In the genomic region with DNA sequence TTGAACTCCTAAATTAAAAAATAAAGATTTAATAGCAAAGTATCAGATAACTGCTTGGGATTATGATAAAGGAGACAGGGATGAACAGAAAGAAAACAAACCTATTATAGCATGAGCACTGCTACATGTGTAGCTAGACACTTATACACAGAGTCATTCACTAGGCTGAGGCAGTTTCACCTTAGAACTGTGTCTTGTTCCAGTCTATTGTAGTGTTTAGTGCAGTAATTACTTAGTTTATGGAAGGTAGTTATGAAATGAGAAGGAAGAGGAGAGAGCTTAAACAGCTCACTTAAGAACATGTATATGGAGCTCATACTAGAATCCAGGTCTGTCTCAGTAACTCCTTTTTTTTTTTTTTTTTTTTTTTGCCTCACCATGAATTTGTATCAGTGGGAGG, we compare ENCODE assay signal across 32 cellular contexts.
"Had no signal": no experiment of that assay in that cellular context is flagged by ENCODE, and none has a peak within 500 bp of the region (broad histone marks: within the 10 kb centered on the region; RNA-seq: fewer than 3 reads in every experiment).

No MANE protein-coding gene starts in this region.

- H3K4me1 ChIP-seq: esophagus muscularis mucosa, foreskin keratinocyte, gastrocnemius medialis, heart left ventricle had no signal

- H3K4me3 ChIP-seq: esophagus muscularis mucosa, gastrocnemius medialis, heart left ventricle had no signal

- H3K9me3 ChIP-seq: esophagus muscularis mucosa, gastrocnemius medialis, heart left ventricle had no signal

- H3K9me3 Mint-ChIP-seq: activated CD4-positive, alpha-beta memory T cell treated with anti-CD3 and anti-CD28 coated beads for 36 hours; activated CD4-positive, alpha-beta T cell treated with anti-CD3 and anti-CD28 coated beads, Interleukin-2, amount 10 ng/mL, durations not matched to agents 24 days and 14 days; activated T-cell treated with anti-CD3 and anti-CD28 coated beads, Interleukin-2, amount 50 U/mL, for 24 hours; activated T-helper 17 cell treated with anti-CD3 and anti-CD28 coated beads, Interleukin-2, amount 50 U/mL, for 72 hours; effector memory CD8-positive, alpha-beta T cell had no signal

- DNase-seq: activated CD4-positive, alpha-beta memory T cell treated with anti-CD3 and anti-CD28 coated beads for 36 hours; activated CD4-positive, alpha-beta T cell treated with anti-CD3 and anti-CD28 coated beads for 36 hours; activated CD4-positive, alpha-beta T cell treated with anti-CD3 and anti-CD28 coated beads, Interleukin-2, amount 10 ng/mL, durations not matched to agents 24 days and 14 days; activated CD4-positive, CD25-positive, alpha-beta regulatory T cell; activated CD4-positive, CD25-positive, alpha-beta regulatory T cell treated with anti-CD3 and anti-CD28 coated beads, Interleukin-2, amount 50 U/mL, for 72 hours; activated CD8-positive, alpha-beta memory T cell treated with anti-CD3 and anti-CD28 coated beads, Interleukin-2, amount 10 ng/mL, durations not matched to agents 7 days and 5 days; activated CD8-positive, alpha-beta memory T cell treated with anti-CD3 and anti-CD28 coated beads, Interleukin-2, amount 50 U/mL, for 4 hours; activated CD8-positive, alpha-beta T cell treated with anti-CD3 and anti-CD28 coated beads, Interleukin-2, amount 10 ng/mL, durations not matched to agents 7 days and 5 days; activated effector memory CD4-positive, alpha-beta T cell treated with Interleukin-2 at 50 U/mL for 16 hours; activated gamma-delta T cell treated with Interleukin-2 at 50 U/mL for 16 hours; activated naive CD4-positive, alpha-beta T cell treated with anti-CD3 and anti-CD28 coated beads, Interleukin-2, amount 50 U/mL, for 16 hours; activated naive CD4-positive, alpha-beta T cell treated with Interleukin-2 at 50 U/mL for 16 hours; activated T-cell treated with anti-CD3 and anti-CD28 coated beads, Interleukin-2, amount 50 U/mL, for 24 hours; amniotic stem cell; anterior cingulate cortex; brain microvascular endothelial cell; cortex of kidney; dermis blood vessel endothelial cell; effector CD4-positive, alpha-beta T cell; effector memory CD8-positive, alpha-beta T cell; erythroblast; foreskin keratinocyte; gastrocnemius medialis; glutamatergic neuron; heart left ventricle; T-helper 2 cell had no signal

- H3K27ac Mint-ChIP-seq: activated CD4-positive, alpha-beta memory T cell treated with anti-CD3 and anti-CD28 coated beads for 36 hours; activated CD4-positive, alpha-beta T cell treated with anti-CD3 and anti-CD28 coated beads for 36 hours; activated CD4-positive, alpha-beta T cell treated with anti-CD3 and anti-CD28 coated beads, Interleukin-2, amount 10 ng/mL, durations not matched to agents 24 days and 14 days; activated CD8-positive, alpha-beta memory T cell treated with anti-CD3 and anti-CD28 coated beads, Interleukin-2, amount 10 ng/mL, durations not matched to agents 7 days and 5 days; activated CD8-positive, alpha-beta T cell treated with anti-CD3 and anti-CD28 coated beads, Interleukin-2, amount 10 ng/mL, durations not matched to agents 7 days and 5 days; activated naive CD8-positive, alpha-beta T cell; activated T-cell treated with anti-CD3 and anti-CD28 coated beads, Interleukin-2, amount 50 U/mL, for 24 hours; activated T-helper 17 cell treated with anti-CD3 and anti-CD28 coated beads, Interleukin-2, amount 50 U/mL, for 72 hours; effector memory CD8-positive, alpha-beta T cell had no signal

- H3K4me1 Mint-ChIP-seq: activated CD4-positive, alpha-beta T cell treated with anti-CD3 and anti-CD28 coated beads for 36 hours; activated CD4-positive, alpha-beta T cell treated with anti-CD3 and anti-CD28 coated beads, Interleukin-2, amount 10 ng/mL, durations not matched to agents 24 days and 14 days; activated CD8-positive, alpha-beta memory T cell treated with anti-CD3 and anti-CD28 coated beads, Interleukin-2, amount 10 ng/mL, durations not matched to agents 7 days and 5 days; activated T-helper 17 cell treated with anti-CD3 and anti-CD28 coated beads, Interleukin-2, amount 50 U/mL, for 72 hours; central memory CD8-positive, alpha-beta T cell had no signal

- FAIRE-seq: astrocyte, bronchial epithelial cell had no signal

- H3K36me3 ChIP-seq: brain microvascular endothelial cell, esophagus muscularis mucosa, gastrocnemius medialis, heart left ventricle had no signal

- H3K27me3 Mint-ChIP-seq: activated CD4-positive, alpha-beta T cell treated with anti-CD3 and anti-CD28 coated beads for 36 hours; activated T-cell treated with anti-CD3 and anti-CD28 coated beads, Interleukin-2, amount 50 U/mL, for 24 hours had no signal

- ATAC-seq: activated CD4-positive, alpha-beta T cell treated with anti-CD3 and anti-CD28 coated beads for 36 hours; activated CD8-positive, alpha-beta memory T cell treated with anti-CD3 and anti-CD28 coated beads, Interleukin-2, amount 10 ng/mL, durations not matched to agents 7 days and 5 days; activated CD8-positive, alpha-beta T cell treated with anti-CD3 and anti-CD28 coated beads, Interleukin-2, amount 10 ng/mL, durations not matched to agents 7 days and 5 days; activated T-helper 17 cell treated with anti-CD3 and anti-CD28 coated beads, Interleukin-2, amount 50 U/mL, for 72 hours; effector memory CD8-positive, alpha-beta T cell; foreskin keratinocyte; gastrocnemius medialis; heart left ventricle had no signal

- H3K36me3 Mint-ChIP-seq: activated CD4-positive, alpha-beta memory T cell treated with anti-CD3 and anti-CD28 coated beads for 36 hours; activated CD8-positive, alpha-beta memory T cell treated with anti-CD3 and anti-CD28 coated beads, Interleukin-2, amount 10 ng/mL, durations not matched to agents 7 days and 5 days; activated naive CD8-positive, alpha-beta T cell had no signal

- H3K4me3 Mint-ChIP-seq: activated CD4-positive, alpha-beta memory T cell treated with anti-CD3 and anti-CD28 coated beads for 36 hours; activated CD4-positive, alpha-beta T cell treated with anti-CD3 and anti-CD28 coated beads for 36 hours; activated CD4-positive, alpha-beta T cell treated with anti-CD3 and anti-CD28 coated beads, Interleukin-2, amount 10 ng/mL, durations not matched to agents 24 days and 14 days; activated CD8-positive, alpha-beta memory T cell treated with anti-CD3 and anti-CD28 coated beads, Interleukin-2, amount 10 ng/mL, durations not matched to agents 7 days and 5 days; activated CD8-positive, alpha-beta T cell treated with anti-CD3 and anti-CD28 coated beads, Interleukin-2, amount 10 ng/mL, durations not matched to agents 7 days and 5 days; activated naive CD8-positive, alpha-beta T cell; activated T-cell treated with anti-CD3 and anti-CD28 coated beads, Interleukin-2, amount 50 U/mL, for 24 hours; activated T-helper 17 cell treated with anti-CD3 and anti-CD28 coated beads, Interleukin-2, amount 50 U/mL, for 72 hours; central memory CD8-positive, alpha-beta T cell; effector memory CD8-positive, alpha-beta T cell had no signal
